19 cellular contexts compared by ENCODE assay signal in genomic region chr2:59296279-59296678, GRCh38.
"Had no signal": no experiment of that assay in that cellular context is flagged by ENCODE, and none has a peak within 500 bp of the region (broad histone marks: within the 10 kb centered on the region; RNA-seq: fewer than 3 reads in every experiment).

No MANE protein-coding gene starts in this region.

- H3K4me1 ChIP-seq: ascending aorta, right atrium auricular region had no signal

- H3K4me3 ChIP-seq: ascending aorta, lung, right atrium auricular region, tibial nerve had no signal

- H3K36me3 ChIP-seq: ascending aorta, neutrophil, right atrium auricular region, tibial nerve, WERI-Rb-1 had no signal

- H3K27me3 ChIP-seq: ascending aorta, neutrophil, right atrium auricular region, tibial nerve had no signal

- ATAC-seq: activated CD8-positive, alpha-beta T cell treated with anti-CD3 and anti-CD28 coated beads for 36 hours; activated T-cell treated with anti-CD3 and anti-CD28 coated beads, Interleukin-2, amount 50 U/mL, for 72 hours; left colon; naive thymus-derived CD8-positive, alpha-beta T cell; stimulated activated memory B cell treated with anti-CD40 and anti-IgM and Interleukin-4, amounts not matched to agents 10 μg/mL and 1 μg/mL and 100 μg/mL, for 72 hours had no signal

- H3K27ac ChIP-seq: ascending aorta, neutrophil, right atrium auricular region, tibial nerve, WERI-Rb-1 had no signal

- H3K9me3 ChIP-seq: ascending aorta, neutrophil, right atrium auricular region, tibial nerve had no signal

- DNase-seq: activated CD4-positive, alpha-beta T cell treated with anti-CD3 and anti-CD28 coated beads for 4 hours; activated CD8-positive, alpha-beta memory T cell treated with anti-CD3 and anti-CD28 coated beads, Interleukin-2, amount 50 U/mL, for 4 hours; activated CD8-positive, alpha-beta T cell treated with anti-CD3 and anti-CD28 coated beads for 36 hours; activated gamma-delta T cell treated with Interleukin-2 at 50 U/mL for 16 hours; activated naive CD8-positive, alpha-beta T cell treated with anti-CD3 and anti-CD28 coated beads for 36 hours; activated T-cell treated with anti-CD3 and anti-CD28 coated beads, Interleukin-2, amount 50 U/mL, for 72 hours; effector memory CD4-positive, alpha-beta T cell; hypothalamus; left colon; naive thymus-derived CD8-positive, alpha-beta T cell; small intestine; T-helper 1 cell; WERI-Rb-1 had no signal
